1 cellular context compared by ENCODE assay signal in the genomic region with DNA sequence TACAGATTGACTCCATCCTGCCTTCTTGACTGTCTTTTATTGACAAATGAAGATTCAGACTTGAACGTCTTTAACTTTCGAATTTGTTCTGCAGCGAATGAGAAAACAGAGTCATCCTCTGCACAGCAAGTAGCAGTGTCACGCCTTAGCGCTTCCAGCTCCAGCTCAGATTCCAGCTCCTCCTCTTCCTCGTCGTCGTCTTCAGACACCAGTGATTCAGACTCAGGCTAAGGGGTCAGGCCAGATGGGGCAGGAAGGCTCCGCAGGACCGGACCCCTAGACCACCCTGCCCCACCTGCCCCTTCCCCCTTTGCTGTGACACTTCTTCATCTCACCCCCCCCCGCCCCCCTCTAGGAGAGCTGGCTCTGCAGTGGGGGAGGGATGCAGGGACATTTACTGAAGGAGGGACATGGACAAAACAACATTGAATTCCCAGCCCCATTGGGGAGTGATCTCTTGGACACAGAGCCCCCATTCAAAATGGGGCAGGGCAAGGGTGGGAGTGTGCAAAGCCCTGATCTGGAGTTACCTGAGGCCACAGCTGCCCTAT.
TF ChIP-seq lines count a peak whose summit lies in the region.

No MANE protein-coding gene starts in this region.

TF ChIP-seq in H1, 55 proteins besides CTCF, POLR2A, EP300 and RAD21:
- TF ChIP-seq POLR2AphosphoS5 (IDR thresholded peaks at IDR 0.05; ENCODE audit: low read depth, low read length), result peak; percentile 11; the same call in 1 of the 2 replicates
- no peak for TF ChIP-seq ASH2L (IDR thresholded peaks at IDR 0.05; ENCODE audit: low read length)
